In genomic region chr12:122003646-122004611, GRCh38 we compare ENCODE assay signal across 1 cellular context.
TF ChIP-seq lines count a peak whose summit lies in the region.

No MANE protein-coding gene starts in this region.

TF ChIP-seq in K562, 482 proteins besides CTCF, POLR2A, EP300 and RAD21 (continued from another document):
- TF ChIP-seq E2F4 (CRISPR knock-in tag; IDR thresholded peaks at IDR 0.05; ENCODE audit: low read depth): no peak
- TF ChIP-seq ZFX (CRISPR knock-in tag; IDR thresholded peaks at IDR 0.05): peak; percentile 49
- TF ChIP-seq ZNF589 (CRISPR knock-in tag; IDR thresholded peaks at IDR 0.05; ENCODE audit: low read depth): no peak
- no peak for TF ChIP-seq SMARCA4 (IDR thresholded peaks at IDR 0.05)
- TF ChIP-seq ATF1 (CRISPR knock-in tag; IDR thresholded peaks at IDR 0.05): no peak
- no peak for TF ChIP-seq ATF1 (tag; IDR thresholded peaks at IDR 0.05)
- peak; percentile 51 for TF ChIP-seq CBFA2T3 (IDR thresholded peaks at IDR 0.05)
- TF ChIP-seq USF2 (CRISPR knock-in tag; IDR thresholded peaks at IDR 0.05): no peak
- no peak for TF ChIP-seq CTCFL (IDR thresholded peaks at IDR 0.05; ENCODE audit: borderline replicate concordance, insufficient read depth, low read depth, low read length, poor library complexity, severe bottlenecking)
- no peak for TF ChIP-seq CSDE1 (IDR thresholded peaks at IDR 0.05)
- no peak for TF ChIP-seq FOXK2 (conservative IDR thresholded peaks at IDR 0.05 in 1 of 2, IDR thresholded peaks at IDR 0.05 in 1 of 2; ENCODE audit: low read depth in 2 of 2)
- TF ChIP-seq IFI16 (CRISPR knock-in tag; IDR thresholded peaks at IDR 0.05): no peak
- no peak for TF ChIP-seq ZNF778 (CRISPR knock-in tag; IDR thresholded peaks at IDR 0.05)
- TF ChIP-seq OTX1 (CRISPR knock-in tag; IDR thresholded peaks at IDR 0.05): no peak
- TF ChIP-seq NR0B1 (IDR thresholded peaks at IDR 0.05; ENCODE audit: partially characterized antibody): no peak
- TF ChIP-seq FUS (optimal IDR thresholded peaks at IDR 0.05; ENCODE audit: low read depth, low read length): no peak
- no peak for TF ChIP-seq NR2C2 (CRISPR knock-in tag; IDR thresholded peaks at IDR 0.05)
- TF ChIP-seq NR2C2 (tag; IDR thresholded peaks at IDR 0.05): no peak
- TF ChIP-seq RFX1 (IDR thresholded peaks at IDR 0.05): no peak
- no peak for TF ChIP-seq PHTF2 (CRISPR knock-in tag; IDR thresholded peaks at IDR 0.05)
- no peak for TF ChIP-seq ZNF561 (CRISPR knock-in tag; conservative IDR thresholded peaks at IDR 0.05)
- TF ChIP-seq CBFA2T2 (conservative IDR thresholded peaks at IDR 0.05): 0 out of 2 replicates have a peak, but pooled peaks have one; percentile 18
- TF ChIP-seq USF1 (CRISPR knock-in tag; IDR thresholded peaks at IDR 0.05): no peak
- TF ChIP-seq SNAPC5 (CRISPR knock-in tag; IDR thresholded peaks at IDR 0.05): no peak
- TF ChIP-seq BRCA1 (IDR thresholded peaks at IDR 0.05): no peak
- TF ChIP-seq BRCA1 (CRISPR knock-in tag; IDR thresholded peaks at IDR 0.05): no peak
- no peak for TF ChIP-seq ETS2 (tag; IDR thresholded peaks at IDR 0.05; ENCODE audit: borderline replicate concordance, poor library complexity, severe bottlenecking)
- 0 out of 4 replicates have a peak, but pooled peaks of 1 of the 2 experiments have one; percentile 23 for TF ChIP-seq MAZ (CRISPR knock-in tag; conservative IDR thresholded peaks at IDR 0.05 in 1 of 2, IDR thresholded peaks at IDR 0.05 in 1 of 2)
- no peak for TF ChIP-seq KAT2B (IDR thresholded peaks at IDR 0.05; ENCODE audit: low read depth, low read length)
- TF ChIP-seq TCF3 (CRISPR knock-in tag; IDR thresholded peaks at IDR 0.05): 0 out of 2 replicates have a peak, but pooled peaks have one; percentile 13
